In the genomic region with DNA sequence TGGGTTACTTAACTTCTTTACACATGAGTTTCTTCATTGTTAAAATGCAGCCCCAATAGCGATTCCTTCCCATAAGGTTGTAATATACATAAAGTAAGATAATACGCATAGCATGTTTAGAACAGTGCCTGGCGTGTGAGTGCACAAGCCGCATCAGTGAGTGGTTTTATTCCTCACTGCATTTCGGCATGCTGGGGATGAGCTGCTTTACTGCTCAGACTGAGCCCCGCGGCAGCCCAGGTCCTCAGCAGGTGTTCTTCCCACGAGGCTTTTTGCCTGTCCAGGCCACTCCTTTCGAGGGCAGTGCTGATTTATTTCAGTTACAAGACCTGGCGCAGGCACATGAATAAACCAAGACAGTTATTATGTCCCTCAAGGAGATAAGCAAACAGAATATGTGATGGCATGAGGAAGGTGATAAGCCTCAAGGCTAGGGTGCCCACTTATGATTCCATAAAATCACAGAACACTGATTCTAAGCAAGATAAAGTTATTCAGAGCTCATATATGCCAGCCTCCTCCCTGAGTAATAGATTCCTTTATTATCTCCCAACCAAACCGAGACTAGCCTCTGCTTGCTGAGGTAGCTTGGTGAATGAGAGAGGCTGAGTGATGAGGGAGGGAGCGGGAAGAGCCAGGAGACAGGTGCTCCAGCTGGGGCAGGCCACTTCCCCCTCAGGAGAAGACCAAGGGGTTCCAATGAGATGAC, we compare ENCODE assay signal across 1 cellular context.
TF ChIP-seq lines count a peak whose summit lies in the region.

No MANE protein-coding gene starts in this region.

TF ChIP-seq in HepG2, 621 proteins besides CTCF, POLR2A, EP300 and RAD21 (continued from another document):
- TF ChIP-seq FUBP1 (CRISPR knock-in tag; IDR thresholded peaks at IDR 0.05; ENCODE audit: borderline replicate concordance) (no peak), HNRNPLL (IDR thresholded peaks at IDR 0.05; ENCODE audit: low read depth, low read length, poor library complexity, severe bottlenecking) (no peak), SP1 (IDR thresholded peaks at IDR 0.05) (no peak), SP1 (CRISPR knock-in tag; IDR thresholded peaks at IDR 0.05) (no peak), ONECUT2 (CRISPR knock-in tag; IDR thresholded peaks at IDR 0.05) (no peak), ZNF350 (CRISPR knock-in tag; IDR thresholded peaks at IDR 0.05; ENCODE audit: borderline replicate concordance, low read depth) (no peak), ZNF326 (CRISPR knock-in tag; IDR thresholded peaks at IDR 0.05; ENCODE audit: borderline replicate concordance) (no peak), REPIN1 (CRISPR knock-in tag; IDR thresholded peaks at IDR 0.05; ENCODE audit: borderline replicate concordance, low read depth) (no peak), FOXM1 (CRISPR knock-in tag; IDR thresholded peaks at IDR 0.05) (no peak)
